Comparison of ENCODE assay signal across 29 cellular contexts in genomic region chr3:13329746-13330145, GRCh38.
"Had no signal": no experiment of that assay in that cellular context is flagged by ENCODE, and none has a peak within 500 bp of the region (broad histone marks: within the 10 kb centered on the region; RNA-seq: fewer than 3 reads in every experiment).

No MANE protein-coding gene starts in this region.

- DNase-seq: activated B cell treated with CpG ODN at 0.5 μM for 24 hours; activated CD4-positive, alpha-beta memory T cell treated with anti-CD3 and anti-CD28 coated beads, Interleukin-2, amount 10 ng/mL, durations not matched to agents 7 days and 5 days; activated CD4-positive, alpha-beta T cell treated with anti-CD3 and anti-CD28 coated beads for 1 hour; activated CD4-positive, alpha-beta T cell treated with anti-CD3 and anti-CD28 coated beads, Interleukin-2, amount 50 U/mL, for 1 hour; activated CD8-positive, alpha-beta memory T cell treated with anti-CD3 and anti-CD28 coated beads, Interleukin-2, amount 50 U/mL, for 4 hours; activated effector memory CD4-positive, alpha-beta T cell treated with Interleukin-2 at 50 U/mL for 16 hours; activated naive CD4-positive, alpha-beta T cell treated with anti-CD3 and anti-CD28 coated beads, Interleukin-2, amount 10 ng/mL, durations not matched to agents 7 days and 5 days; amygdala; KBM-7; MG63; MV-4-11; NCI-H1092 treated with DMSO at 0.1 percent for 48 hours; NCI-H1417 treated with DMSO at 0.1 percent for 48 hours; NCI-H1694; NCI-H2029; NCI-H2107; NCI-H2171 treated with DMSO at 0.1 percent for 48 hours; NCI-H226; NCI-H526; NCI-H774; RPMI8226; T-cell; T-helper 2 cell; T1000 had no signal

- H3K9me3 ChIP-seq: MG63 had no signal

- H3K4me3 Mint-ChIP-seq: activated B cell treated with CpG ODN at 0.5 μM for 24 hours; activated CD4-positive, alpha-beta memory T cell treated with anti-CD3 and anti-CD28 coated beads, Interleukin-2, amount 10 ng/mL, durations not matched to agents 7 days and 5 days; activated naive CD4-positive, alpha-beta T cell treated with anti-CD3 and anti-CD28 coated beads, Interleukin-2, amount 10 ng/mL, durations not matched to agents 7 days and 5 days; activated T-helper 1 cell treated with anti-CD3 and anti-CD28 coated beads, Interleukin-12 subunit alpha, Interleukin-12 subunit beta, Interleukin-2, Interleukin-4 antibody, amounts not matched to agents 30 ng/mL and 10 ng/mL and 1 ng/mL, durations not matched to agents 14 hours and 24 hours and 36 hours; brain; central memory CD8-positive, alpha-beta T cell; T-cell had no signal

- H3K27ac Mint-ChIP-seq: activated B cell treated with CpG ODN at 0.5 μM for 24 hours; activated CD4-positive, alpha-beta memory T cell treated with anti-CD3 and anti-CD28 coated beads, Interleukin-2, amount 10 ng/mL, durations not matched to agents 7 days and 5 days; activated naive CD4-positive, alpha-beta T cell treated with anti-CD3 and anti-CD28 coated beads, Interleukin-2, amount 10 ng/mL, durations not matched to agents 7 days and 5 days; activated T-helper 1 cell treated with anti-CD3 and anti-CD28 coated beads, Interleukin-12 subunit alpha, Interleukin-12 subunit beta, Interleukin-2, Interleukin-4 antibody, amounts not matched to agents 30 ng/mL and 10 ng/mL and 1 ng/mL, durations not matched to agents 14 hours and 24 hours and 36 hours; T-cell had no signal

- H3K27me3 ChIP-seq: MG63 had no signal

- ATAC-seq: Right ventricle myocardium inferior, T-cell had no signal

- H3K36me3 ChIP-seq: MG63 had no signal

- H3K4me3 ChIP-seq: MG63, SK-N-MC had no signal

- H3K27ac ChIP-seq: SK-N-MC had no signal

- H3K9me3 Mint-ChIP-seq: activated B cell treated with CpG ODN at 0.5 μM for 24 hours; activated CD4-positive, alpha-beta memory T cell treated with anti-CD3 and anti-CD28 coated beads, Interleukin-2, amount 10 ng/mL, durations not matched to agents 7 days and 5 days; activated naive CD4-positive, alpha-beta T cell treated with anti-CD3 and anti-CD28 coated beads, Interleukin-2, amount 10 ng/mL, durations not matched to agents 7 days and 5 days; activated T-helper 1 cell treated with anti-CD3 and anti-CD28 coated beads, Interleukin-12 subunit alpha, Interleukin-12 subunit beta, Interleukin-2, Interleukin-4 antibody, amounts not matched to agents 30 ng/mL and 10 ng/mL and 1 ng/mL, durations not matched to agents 14 hours and 24 hours and 36 hours; brain; central memory CD8-positive, alpha-beta T cell; T-cell had no signal

- H3K27me3 Mint-ChIP-seq: activated B cell treated with CpG ODN at 0.5 μM for 24 hours; activated CD4-positive, alpha-beta memory T cell treated with anti-CD3 and anti-CD28 coated beads, Interleukin-2, amount 10 ng/mL, durations not matched to agents 7 days and 5 days; activated naive CD4-positive, alpha-beta T cell treated with anti-CD3 and anti-CD28 coated beads, Interleukin-2, amount 10 ng/mL, durations not matched to agents 7 days and 5 days; brain; central memory CD8-positive, alpha-beta T cell; T-cell had no signal

- H3K4me1 Mint-ChIP-seq: activated CD4-positive, alpha-beta memory T cell treated with anti-CD3 and anti-CD28 coated beads, Interleukin-2, amount 10 ng/mL, durations not matched to agents 7 days and 5 days; activated naive CD4-positive, alpha-beta T cell treated with anti-CD3 and anti-CD28 coated beads, Interleukin-2, amount 10 ng/mL, durations not matched to agents 7 days and 5 days had no signal
